Comparison of ENCODE assay signal across 12 cellular contexts in the genomic region with DNA sequence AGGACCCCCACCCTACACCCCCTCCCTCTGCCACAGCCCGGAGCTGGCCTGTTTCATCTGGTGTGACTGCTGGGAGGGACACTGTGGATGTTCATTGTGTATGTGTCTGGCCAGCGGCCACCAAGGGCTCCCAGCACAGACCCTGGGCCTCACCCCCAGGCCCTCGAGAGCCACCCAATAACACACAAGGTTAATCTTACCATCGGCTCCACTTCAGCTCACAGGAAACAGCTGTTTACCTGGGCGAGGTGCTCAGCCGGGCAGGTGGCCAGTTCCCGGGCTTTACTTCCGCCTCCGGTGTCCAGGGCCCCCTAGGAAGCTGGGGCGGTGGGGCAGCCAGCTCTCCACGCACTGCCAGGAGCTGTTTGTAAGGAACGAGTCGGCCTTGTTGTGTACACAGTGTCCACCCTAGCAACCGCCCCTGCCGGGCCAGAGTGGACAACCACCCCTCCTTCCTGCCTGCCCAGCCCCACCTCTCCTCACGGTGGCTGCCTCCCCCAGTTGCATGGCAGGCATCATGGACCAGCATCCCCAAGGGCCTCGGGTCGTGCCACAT. TPM values are rescaled to one million over a fixed set of nuclear protein-coding genes. Genes with fewer than 3 reads are reported as not detected.
A peak's percentile ranks its signal among the peaks of the same experiment; 100 is the strongest.
DNase-seq lines count a peak whose midpoint lies in the region; ATAC-seq, FAIRE-seq and TF ChIP-seq lines count a peak whose summit lies in the region.
"Had no signal": no experiment of that assay in that cellular context is flagged by ENCODE, and none has a peak within 500 bp of the region (broad histone marks: within the 10 kb centered on the region; RNA-seq: fewer than 3 reads in every experiment).

No MANE protein-coding gene starts in this region.

- intact Hi-C loops in Right ventricle myocardium inferior (cut with DNase I) (no loop called here), left ventricle myocardium inferior (cut with micrococcal nuclease) (no loop called here), HepG2 (cut with micrococcal nuclease; ENCODE audit: unreplicated experiment) (no loop called here)
- intact Hi-C loops in CD8-positive, alpha-beta T cell (cut with DNase I, micrococcal nuclease): no loop called here

- no peak for TF ChIP-seq CTCF in left ventricle myocardium inferior (IDR thresholded peaks at IDR 0.05; ENCODE audit: borderline replicate concordance)
- TF ChIP-seq CTCF in VCaP (conservative IDR thresholded peaks at IDR 0.05): no peak
- peak; percentile 36 for TF ChIP-seq CTCF in HepG2 (CRISPR knock-in tag; IDR thresholded peaks at IDR 0.05)
- no peak for TF ChIP-seq CTCF in type B pancreatic cell (conservative IDR thresholded peaks at IDR 0.05)
- TF ChIP-seq CTCF in CD8-positive, alpha-beta T cell (IDR thresholded peaks at IDR 0.05): no peak

- peaks cover 8% of the 10 kb centered on the region for H3K4me1 Mint-ChIP-seq in type B pancreatic cell (ENCODE audit: unreplicated experiment)
- H3K4me1 Mint-ChIP-seq in CD8-positive, alpha-beta T cell (ENCODE audit: low read depth): peaks cover 2% of the 10 kb centered on the region
- H3K4me1 Mint-ChIP-seq in activated CD8-positive, alpha-beta memory T cell treated with anti-CD3 and anti-CD28 coated beads, Interleukin-2, amount 10 ng/mL, durations not matched to agents 7 days and 5 days: no peaks in the 10 kb centered on the region
- H3K4me1 Mint-ChIP-seq: activated B cell treated with CpG ODN at 0.5 μM for 24 hours had no signal

- H3K4me3 Mint-ChIP-seq in type B pancreatic cell: no peak overlapping the region
- H3K4me3 Mint-ChIP-seq in CD8-positive, alpha-beta T cell: no peak overlapping the region
- no peak overlapping the region for H3K4me3 Mint-ChIP-seq in activated CD8-positive, alpha-beta memory T cell treated with anti-CD3 and anti-CD28 coated beads, Interleukin-2, amount 10 ng/mL, durations not matched to agents 7 days and 5 days
- H3K4me3 Mint-ChIP-seq: activated B cell treated with CpG ODN at 0.5 μM for 24 hours had no signal

- CTCF ChIA-PET in HepG2 (lab: Yijun Ruan, JAX; ENCODE audit: low intra/inter-chr PET ratio, low total read pairs): no interaction called here
- CTCF ChIA-PET in CD8-positive, alpha-beta T cell (lab: Charles Lee): interaction anchor here (1.8 kb wide), 1 partner anchor 20 kb away, joined by 4 read pairs; no protein-coding TSS in a partner anchor
- CTCF ChIA-PET in activated CD8-positive, alpha-beta memory T cell treated with anti-CD3 and anti-CD28 coated beads, Interleukin-2, amount 10 ng/mL, durations not matched to agents 7 days and 5 days (lab: Charles Lee): no interaction called here

- POLR2A ChIA-PET in HepG2 (lab: Yijun Ruan, JAX): interaction anchor here (1.0 to 2.2 kb wide), 5 partner anchors 10 to 99 kb away, joined by 3 to 9 read pairs (median 4); no protein-coding TSS in a partner anchor
- POLR2A ChIA-PET in CD8-positive, alpha-beta T cell (lab: Charles Lee): interaction anchor here (1.7 kb wide), 1 partner anchor 11 kb away, joined by 4 read pairs; no protein-coding TSS in a partner anchor

- no peaks in the 10 kb centered on the region for H4K20me1 ChIP-seq in HepG2 (ENCODE audit: insufficient read depth, low read length)

- TF ChIP-seq POLR2A in HepG2 (IDR thresholded peaks at IDR 0.05; ENCODE audit: insufficient read depth in 1 of 2, low read depth in 2 of 2, low read length in 2 of 2): no peak

- DNase-seq in Right ventricle myocardium inferior (ENCODE audit: missing footprints): peak; percentile 64
- no peak for DNase-seq in left ventricle myocardium inferior
- peak; percentile 57 for DNase-seq in HepG2 (ENCODE audit: low spot score)
- no peak for DNase-seq in type B pancreatic cell (ENCODE audit: extremely low spot score, unreplicated experiment)
- DNase-seq in CD8-positive, alpha-beta T cell: no peak
- DNase-seq in MV-4-11 (lab: John Stamatoyannopoulos, UW): no peak
- no peak for DNase-seq in activated CD8-positive, alpha-beta memory T cell treated with anti-CD3 and anti-CD28 coated beads, Interleukin-2, amount 10 ng/mL, durations not matched to agents 7 days and 5 days
- DNase-seq: ACHN, activated B cell treated with CpG ODN at 0.5 μM for 24 hours, brain microvascular endothelial cell, erythroblast had no signal

- 0% methylated on average over 1 of the region's 18 CpGs for WGBS in HepG2 (ENCODE audit: low lambda C conversion rate)

- H3K79me2 ChIP-seq in HepG2 (ENCODE audit: insufficient read depth, low read length): peaks cover 13% of the 10 kb centered on the region

- no peak for TF ChIP-seq RAD21 in HepG2 (CRISPR knock-in tag; IDR thresholded peaks at IDR 0.05)

- in situ Hi-C loops in HepG2 (cut with HindIII; ENCODE audit: extremely low pct_ligation_motif_present, low pct_unique_long_range_greater_than_20kb): no loop called here

- H2AFZ ChIP-seq in HepG2 (ENCODE audit: low read length): no peak overlapping the region

- H3K27me3 ChIP-seq in left ventricle myocardium inferior (ENCODE audit: low read depth) (no peaks in the 10 kb centered on the region), HepG2 (ENCODE audit: control insufficient read depth in 1 of 2, insufficient read depth in 2 of 2, low read length in 2 of 2) (no peaks in the 10 kb centered on the region)
- no peaks in the 10 kb centered on the region for H3K27me3 ChIP-seq in CD8-positive, alpha-beta T cell (ENCODE audit: insufficient read depth, low read length)
- H3K27me3 ChIP-seq: brain microvascular endothelial cell had no signal

- H3K9me3 Mint-ChIP-seq in type B pancreatic cell: no peaks in the 10 kb centered on the region
- H3K9me3 Mint-ChIP-seq in CD8-positive, alpha-beta T cell: no peaks in the 10 kb centered on the region
- H3K9me3 Mint-ChIP-seq in activated CD8-positive, alpha-beta memory T cell treated with anti-CD3 and anti-CD28 coated beads, Interleukin-2, amount 10 ng/mL, durations not matched to agents 7 days and 5 days (ENCODE audit: low read depth): no peaks in the 10 kb centered on the region
- H3K9me3 Mint-ChIP-seq: activated B cell treated with CpG ODN at 0.5 μM for 24 hours had no signal

- BruUV-seq in HepG2 (replicated peaks; lab: Mats Ljungman, UMichigan): no TSS peak

- H3K27me3 Mint-ChIP-seq in type B pancreatic cell: no peaks in the 10 kb centered on the region
- no peaks in the 10 kb centered on the region for H3K27me3 Mint-ChIP-seq in CD8-positive, alpha-beta T cell (ENCODE audit: low read depth)
- H3K27me3 Mint-ChIP-seq in activated CD8-positive, alpha-beta memory T cell treated with anti-CD3 and anti-CD28 coated beads, Interleukin-2, amount 10 ng/mL, durations not matched to agents 7 days and 5 days: no peaks in the 10 kb centered on the region
- H3K27me3 Mint-ChIP-seq: activated B cell treated with CpG ODN at 0.5 μM for 24 hours had no signal

- peaks cover 38% of the 10 kb centered on the region for H3K4me1 ChIP-seq in left ventricle myocardium inferior
- H3K4me1 ChIP-seq in HepG2 (ENCODE audit: insufficient read depth, low read length): peaks cover 64% of the 10 kb centered on the region
- H3K4me1 ChIP-seq in CD8-positive, alpha-beta T cell (ENCODE audit: insufficient read depth, low read length): no peaks in the 10 kb centered on the region

- no peaks in the 10 kb centered on the region for H3K36me3 Mint-ChIP-seq in type B pancreatic cell
- H3K36me3 Mint-ChIP-seq in CD8-positive, alpha-beta T cell: no peaks in the 10 kb centered on the region
- H3K36me3 Mint-ChIP-seq in activated CD8-positive, alpha-beta memory T cell treated with anti-CD3 and anti-CD28 coated beads, Interleukin-2, amount 10 ng/mL, durations not matched to agents 7 days and 5 days: no peaks in the 10 kb centered on the region

- 0 out of 4 replicates have a peak, but pooled peaks of 1 of the 2 experiments have one; percentile 8 for TF ChIP-seq EP300 in HepG2 (IDR thresholded peaks at IDR 0.05; ENCODE audit: low read depth in 2 of 2, low read length in 2 of 2)
- no peak for TF ChIP-seq EP300 in HepG2 (CRISPR knock-in tag; IDR thresholded peaks at IDR 0.05; ENCODE audit: borderline replicate concordance)

- ATAC-seq in Right ventricle myocardium inferior (no peak), HepG2 (peak; percentile 74)
- no peak for ATAC-seq in CD8-positive, alpha-beta T cell
- no peak for ATAC-seq in activated CD8-positive, alpha-beta memory T cell treated with anti-CD3 and anti-CD28 coated beads, Interleukin-2, amount 10 ng/mL, durations not matched to agents 7 days and 5 days

- peak overlapping the region; percentile 63 for H3K9ac ChIP-seq in HepG2 (ENCODE audit: insufficient read depth, low read depth, low read length)

- peak overlapping the region; percentile 58 for H3K27ac Mint-ChIP-seq in type B pancreatic cell
- H3K27ac Mint-ChIP-seq in CD8-positive, alpha-beta T cell: no peak overlapping the region
- no peak overlapping the region for H3K27ac Mint-ChIP-seq in activated CD8-positive, alpha-beta memory T cell treated with anti-CD3 and anti-CD28 coated beads, Interleukin-2, amount 10 ng/mL, durations not matched to agents 7 days and 5 days
- H3K27ac Mint-ChIP-seq: activated B cell treated with CpG ODN at 0.5 μM for 24 hours had no signal

- H3K36me3 ChIP-seq in left ventricle myocardium inferior (no peaks in the 10 kb centered on the region), HepG2 (replicated peaks in 1 of 2; ENCODE audit: control insufficient read depth in 1 of 2, insufficient read depth in 2 of 2, low read length in 2 of 2) (no peaks in the 10 kb centered on the region)
- H3K36me3 ChIP-seq in CD8-positive, alpha-beta T cell (ENCODE audit: insufficient read depth, low read length): no peaks in the 10 kb centered on the region
- H3K36me3 ChIP-seq: brain microvascular endothelial cell had no signal

- H3K4me3 ChIP-seq in left ventricle myocardium inferior (no peak overlapping the region), HepG2 (replicated peaks in 1 of 3; ENCODE audit: insufficient read depth in 1 of 3, low read depth in 2 of 3, low read length in 3 of 3) (peak overlapping the region in 2 of 3 experiments; percentile 29 to 62; a peak in 4 of 6 replicates)
- no peak overlapping the region for H3K4me3 ChIP-seq in CD8-positive, alpha-beta T cell (ENCODE audit: low read depth, low read length)

- H3K4me2 ChIP-seq in HepG2 (ENCODE audit: low read depth, low read length): peak overlapping the region; percentile 83

- no peak overlapping the region for H3K27ac ChIP-seq in left ventricle myocardium inferior (replicated peaks)
- peak overlapping the region; percentile 93 for H3K27ac ChIP-seq in VCaP
- H3K27ac ChIP-seq in HepG2 (ENCODE audit: extremely low read length, insufficient read depth, low read length): peak overlapping the region; percentile 79
- no peak overlapping the region for H3K27ac ChIP-seq in CD8-positive, alpha-beta T cell (ENCODE audit: low read depth, low read length)
- H3K27ac ChIP-seq: brain microvascular endothelial cell had no signal

- H3K9me3 ChIP-seq in left ventricle myocardium inferior (replicated peaks) (no peaks in the 10 kb centered on the region), HepG2 (ENCODE audit: low read length) (no peaks in the 10 kb centered on the region)
- H3K9me3 ChIP-seq in CD8-positive, alpha-beta T cell (ENCODE audit: low read length): no peaks in the 10 kb centered on the region

- FAIRE-seq in HepG2 (lab: Jason Lieb, UNC): peak; percentile 23

RNA-seq across cellular contexts. Expression of gene COMP, which starts 49.5 kb away (rescaled TPM):
- total RNA-seq in Right ventricle myocardium inferior (not detected), left ventricle myocardium inferior (1.2 TPM), HepG2 (2016; rRNA removed; fragmentation: Illumina TruSeq; extraction: Trizol) (0.04 TPM in 1 of 2 replicates, not detected in the other), type B pancreatic cell (ENCODE audit: low replicate concordance) (0.12 and 0.43 TPM in 2 replicates)
- total RNA-seq in HepG2 (2016; cell fraction: cytosol; rRNA removed; fragmentation: Illumina TruSeq; extraction: Trizol; ENCODE audit: low read depth): not detected in 2 replicates
- total RNA-seq in HepG2 (2016; cell fraction: insoluble cytoplasmic fraction; rRNA removed; fragmentation: Illumina TruSeq; extraction: Trizol): 0.04 TPM in 1 of 2 replicates, not detected in the other
- total RNA-seq in HepG2 (2016; cell fraction: membrane; rRNA removed; fragmentation: Illumina TruSeq; extraction: Trizol): not detected in 2 replicates
- not detected in 2 replicates for total RNA-seq in HepG2 (2016; cell fraction: nucleus; rRNA removed; fragmentation: Illumina TruSeq; extraction: Trizol)
- 0.13 and 0.16 TPM in 2 replicates for polyA plus RNA-seq in HepG2 (2011; rRNA removed)
- 0.16 and 0.19 TPM in 2 replicates for polyA plus RNA-seq in HepG2 (2011; cell fraction: cytosol; rRNA removed)
- 0.23 and 0.37 TPM in 2 replicates for polyA plus RNA-seq in HepG2 (2011; cell fraction: nucleus; rRNA removed)
- 0.36 and 0.49 TPM in 2 replicates for polyA plus RNA-seq in HepG2 (2012)
- not detected in 2 replicates for polyA plus RNA-seq in HepG2 (2016; cell fraction: cytosol; fragmentation: Illumina TruSeq; extraction: Trizol; ENCODE audit: low read depth)
- not detected in 2 replicates for polyA plus RNA-seq in HepG2 (2016; cell fraction: insoluble cytoplasmic fraction; fragmentation: Illumina TruSeq; extraction: Trizol; ENCODE audit: low read depth)
- 0.08 TPM in 1 of 2 replicates, not detected in the other for polyA plus RNA-seq in HepG2 (2016; cell fraction: membrane; fragmentation: Illumina TruSeq; extraction: Trizol; ENCODE audit: low read depth)
- 0.31 and 0.66 TPM in 2 replicates for polyA plus RNA-seq in HepG2 (2016; cell fraction: nucleus; fragmentation: Illumina TruSeq; extraction: Trizol; ENCODE audit: insufficient read depth, low read depth)
- not detected in 2 replicates for polyA minus RNA-seq in HepG2 (2011; rRNA and poly(A)+ RNA removed; ENCODE audit: low replicate concordance)
- polyA minus RNA-seq in HepG2 (2011; cell fraction: cytosol; rRNA and poly(A)+ RNA removed): not detected in 2 replicates
- polyA minus RNA-seq in HepG2 (2011; cell fraction: nucleus; rRNA and poly(A)+ RNA removed): not detected in 2 replicates
- not detected for total RNA-seq in CD8-positive, alpha-beta T cell
- total RNA-seq in activated CD8-positive, alpha-beta memory T cell treated with anti-CD3 and anti-CD28 coated beads, Interleukin-2, amount 10 ng/mL, durations not matched to agents 7 days and 5 days: not detected

RNA-seq across cellular contexts. Expression of gene CRTC1, which starts 58.2 kb away (rescaled TPM):
- 10.3 TPM for total RNA-seq in Right ventricle myocardium inferior
- 9.7 TPM for total RNA-seq in left ventricle myocardium inferior
- total RNA-seq in HepG2 (2016; rRNA removed; fragmentation: Illumina TruSeq; extraction: Trizol): 1.3 and 2.0 TPM in 2 replicates
- 1.1 and 1.4 TPM in 2 replicates for total RNA-seq in HepG2 (2016; cell fraction: cytosol; rRNA removed; fragmentation: Illumina TruSeq; extraction: Trizol; ENCODE audit: low read depth)
- total RNA-seq in HepG2 (2016; cell fraction: insoluble cytoplasmic fraction; rRNA removed; fragmentation: Illumina TruSeq; extraction: Trizol): 1.7 and 2.3 TPM in 2 replicates
- 2.2 TPM in 2 replicates for total RNA-seq in HepG2 (2016; cell fraction: membrane; rRNA removed; fragmentation: Illumina TruSeq; extraction: Trizol)
- 3.1 and 3.5 TPM in 2 replicates for total RNA-seq in HepG2 (2016; cell fraction: nucleus; rRNA removed; fragmentation: Illumina TruSeq; extraction: Trizol)
- 2.7 and 3.2 TPM in 2 replicates for polyA plus RNA-seq in HepG2 (2011; rRNA removed)
- polyA plus RNA-seq in HepG2 (2011; cell fraction: cytosol; rRNA removed): 0.50 and 0.95 TPM in 2 replicates
- 31.6 and 41.4 TPM in 2 replicates for polyA plus RNA-seq in HepG2 (2011; cell fraction: nucleus; rRNA removed)
- 6.5 and 6.6 TPM in 2 replicates for polyA plus RNA-seq in HepG2 (2012)
- polyA plus RNA-seq in HepG2 (2016; cell fraction: cytosol; fragmentation: Illumina TruSeq; extraction: Trizol; ENCODE audit: low read depth): 2.6 and 2.8 TPM in 2 replicates
- 5.0 and 6.1 TPM in 2 replicates for polyA plus RNA-seq in HepG2 (2016; cell fraction: insoluble cytoplasmic fraction; fragmentation: Illumina TruSeq; extraction: Trizol; ENCODE audit: low read depth)
- 4.2 TPM in 2 replicates for polyA plus RNA-seq in HepG2 (2016; cell fraction: membrane; fragmentation: Illumina TruSeq; extraction: Trizol; ENCODE audit: low read depth)
- 17.9 and 20.5 TPM in 2 replicates for polyA plus RNA-seq in HepG2 (2016; cell fraction: nucleus; fragmentation: Illumina TruSeq; extraction: Trizol; ENCODE audit: insufficient read depth, low read depth)
- 1.4 and 2.3 TPM in 2 replicates for polyA minus RNA-seq in HepG2 (2011; rRNA and poly(A)+ RNA removed; ENCODE audit: low replicate concordance)
- polyA minus RNA-seq in HepG2 (2011; cell fraction: cytosol; rRNA and poly(A)+ RNA removed): 2.1 and 2.7 TPM in 2 replicates
- polyA minus RNA-seq in HepG2 (2011; cell fraction: nucleus; rRNA and poly(A)+ RNA removed): 5.2 and 5.5 TPM in 2 replicates
- 14.2 and 20.2 TPM in 2 replicates for total RNA-seq in type B pancreatic cell (ENCODE audit: low replicate concordance)
- 1 to 10 TPM; 7.1 to 7.5 TPM for total RNA-seq in CD8-positive, alpha-beta T cell
- 1 to 10 TPM; 5.9 to 6.4 TPM for total RNA-seq in activated CD8-positive, alpha-beta memory T cell treated with anti-CD3 and anti-CD28 coated beads, Interleukin-2, amount 10 ng/mL, durations not matched to agents 7 days and 5 days

Comparison
In these comparisons a context has a peak if more than half of its experiments do, and no peak if none do; other contexts are left out.
1. DNase-seq: peak in Right ventricle myocardium inferior (single experiment) and HepG2 (single experiment); none in left ventricle myocardium inferior (single experiment), type B pancreatic cell (single experiment), CD8-positive, alpha-beta T cell (0 of 7), MV-4-11 (single experiment) and activated CD8-positive, alpha-beta memory T cell treated with anti-CD3 and anti-CD28 coated beads, Interleukin-2, amount 10 ng/mL, durations not matched to agents 7 days and 5 days (single experiment).
2. H3K27ac ChIP-seq: peak in VCaP (single experiment) and HepG2 (single experiment); none in left ventricle myocardium inferior (single experiment) and CD8-positive, alpha-beta T cell (single experiment).
3. H3K4me3 ChIP-seq: peak in HepG2 (2 of 3); none in left ventricle myocardium inferior (single experiment) and CD8-positive, alpha-beta T cell (single experiment).